Comparison of ENCODE assay signal across 7 cellular contexts in genomic region chr5:54419573-54420423, GRCh38. TPM values are rescaled to one million over a fixed set of nuclear protein-coding genes. Genes with fewer than 3 reads are reported as not detected.
A peak's percentile ranks its signal among the peaks of the same experiment; 100 is the strongest.
DNase-seq lines count a peak whose midpoint lies in the region; ATAC-seq, FAIRE-seq and TF ChIP-seq lines count a peak whose summit lies in the region.
"Not testable (repeated sequence)": the region's sequence is repeated elsewhere in the genome, so short reads cannot be mapped to it uniquely, and the experiment has no call there.

No MANE protein-coding gene starts in this region.

- FAIRE-seq in astrocyte (lab: Jason Lieb, UNC), result peak; percentile 29

- H3K4me1 ChIP-seq in astrocyte (ENCODE audit: insufficient read depth, low read length); gastroesophageal sphincter; naive thymus-derived CD4-positive, alpha-beta T cell (ENCODE audit: control insufficient read depth in 2 of 2, insufficient read depth in 2 of 2, low read length in 2 of 2): not testable (repeated sequence)

- not testable (repeated sequence) for H3K36me3 ChIP-seq in astrocyte (ENCODE audit: insufficient read depth, low read length); gastroesophageal sphincter; naive thymus-derived CD4-positive, alpha-beta T cell (ENCODE audit: control insufficient read depth in 2 of 3, insufficient read depth in 3 of 3, low read length in 3 of 3)

- not testable (repeated sequence) for H3K27ac Mint-ChIP-seq in HFFc6; astrocyte (ENCODE audit: unreplicated experiment); naive thymus-derived CD4-positive, alpha-beta T cell

- not testable (repeated sequence) for H3K9ac ChIP-seq in astrocyte (ENCODE audit: low read length)

- H3K4me3 ChIP-seq in astrocyte (ENCODE audit: insufficient read depth, low read depth, low read length); gastroesophageal sphincter; naive thymus-derived CD4-positive, alpha-beta T cell (ENCODE audit: low read length): not testable (repeated sequence)

- not testable (repeated sequence) for H3K36me3 Mint-ChIP-seq in HFFc6 (ENCODE audit: low read depth); astrocyte (ENCODE audit: low read depth, unreplicated experiment); naive thymus-derived CD4-positive, alpha-beta T cell

- H3K9me3 ChIP-seq in astrocyte (ENCODE audit: insufficient read depth, low read depth, low read length); gastroesophageal sphincter; naive thymus-derived CD4-positive, alpha-beta T cell (ENCODE audit: control insufficient read depth in 2 of 3, low read length in 3 of 3): not testable (repeated sequence)

- not testable (repeated sequence) for H3K4me3 Mint-ChIP-seq in HFFc6; astrocyte (ENCODE audit: unreplicated experiment); naive thymus-derived CD4-positive, alpha-beta T cell

- not testable (repeated sequence) for H3K27me3 ChIP-seq in astrocyte (ENCODE audit: insufficient read depth, low read length); gastroesophageal sphincter; naive thymus-derived CD4-positive, alpha-beta T cell (ENCODE audit: control insufficient read depth in 2 of 2, insufficient read depth in 2 of 2, low read length in 2 of 2)

- CTCF ChIA-PET in naive thymus-derived CD4-positive, alpha-beta T cell (lab: Charles Lee), result interaction anchor here (0.6 to 1.9 kb wide), 15 partner anchors 9 to 813 kb away, joined by 3 to 23 read pairs (median 3); no protein-coding TSS in a partner anchor

- H3K4me1 Mint-ChIP-seq in HFFc6 (ENCODE audit: low read depth) (peaks cover 33% of the 10 kb centered on the region), astrocyte (ENCODE audit: low read depth, unreplicated experiment) (peaks cover 16% of the 10 kb centered on the region)
- H3K4me1 Mint-ChIP-seq in naive thymus-derived CD4-positive, alpha-beta T cell, result not testable (repeated sequence)

- not testable (repeated sequence) for H3K79me2 ChIP-seq in astrocyte (ENCODE audit: insufficient read depth, low read length)

- peak; percentile 62 for ATAC-seq in gastroesophageal sphincter
- ATAC-seq in naive thymus-derived CD4-positive, alpha-beta T cell, result peak; percentile 68

- POLR2A ChIA-PET in naive thymus-derived CD4-positive, alpha-beta T cell (lab: Charles Lee), result interaction anchor here (0.9 kb wide), 1 partner anchor 108 kb away, joined by 5 read pairs; no protein-coding TSS in a partner anchor

- not testable (repeated sequence) for H4K20me1 ChIP-seq in astrocyte (ENCODE audit: insufficient read depth, low read length)

- H3K4me2 ChIP-seq in astrocyte (ENCODE audit: low read length), result not testable (repeated sequence)

- peak; percentile 78 for DNase-seq in ELR (ENCODE audit: low read depth)
- DNase-seq in HFFc6, result peak; percentile 60
- DNase-seq in NCI-H1417 treated with DMSO at 0.1 percent for 48 hours (lab: John Stamatoyannopoulos, UW), result peak; percentile 2
- peak; percentile 42 for DNase-seq in RPMI7951 (ENCODE audit: low read depth)
- peak; percentile 34 for DNase-seq in astrocyte (ENCODE audit: low read depth)
- DNase-seq in naive thymus-derived CD4-positive, alpha-beta T cell, result peak in 7 of 9 donors; percentile 10 to 57 (median 49)

- TF ChIP-seq EP300 in gastroesophageal sphincter (IDR thresholded peaks at IDR 0.05), result not testable (repeated sequence)

- TF ChIP-seq POLR2A in gastroesophageal sphincter (IDR thresholded peaks at IDR 0.05), result not testable (repeated sequence)

- not testable (repeated sequence) for H3K27ac ChIP-seq in astrocyte (ENCODE audit: low read depth, low read length); gastroesophageal sphincter; naive thymus-derived CD4-positive, alpha-beta T cell (ENCODE audit: low read depth, low read length)

- TF ChIP-seq CTCF in HFFc6 (IDR thresholded peaks at IDR 0.05) (peak; percentile 96), astrocyte (IDR thresholded peaks at IDR 0.05; ENCODE audit: insufficient read depth, low read depth, low read length) (peak; percentile 79), gastroesophageal sphincter (IDR thresholded peaks at IDR 0.05) (peak; percentile 75 to 83 (median 77))

- 56 to 57% methylated on average over 6 of the region's 10 CpGs for WGBS in gastroesophageal sphincter (ENCODE audit: low coverage in 1 of 2), 2 donors

- not testable (repeated sequence) for H3K9me3 Mint-ChIP-seq in HFFc6; astrocyte (ENCODE audit: unreplicated experiment); naive thymus-derived CD4-positive, alpha-beta T cell

- H3K27me3 Mint-ChIP-seq in HFFc6 (ENCODE audit: insufficient read depth); astrocyte (ENCODE audit: low read depth, unreplicated experiment): not testable (repeated sequence)
- peaks cover 4 to 21% (median 10%) of the 10 kb centered on the region in 5 donors for H3K27me3 Mint-ChIP-seq in naive thymus-derived CD4-positive, alpha-beta T cell

- H2AFZ ChIP-seq in astrocyte (ENCODE audit: low read depth, low read length), result not testable (repeated sequence)

- intact Hi-C loops in naive thymus-derived CD4-positive, alpha-beta T cell (cut with micrococcal nuclease), result loop anchor here (1.0 to 5.0 kb wide), 7 partner anchors 68 to 1472 kb away; partner anchors contain the start of gene ARL15 (in 1 of the 2)

RNA-seq across cellular contexts. Expression of gene HSPB3, which starts 35.7 kb away (rescaled TPM):
- total RNA-seq in HFFc6 (2021; fragmentation: NEBNext Ultra II Directional; extraction: Animal tissue kit (Norgen Biotek cat#: 25700)), result 1 to 10 TPM; 3.3 to 9.6 (median 7.5) TPM
- 3.1 and 3.4 TPM in 2 replicates for total RNA-seq in RPMI7951 (2014; rRNA removed; shearing (Covaris generic))
- total RNA-seq in astrocyte (not detected in 2 replicates), gastroesophageal sphincter (10 to 100 TPM in 2 of 4 donors, 1 to 10 TPM in 2; 5.9 to 90.6 (median 32.1) TPM)
- total RNA-seq in naive thymus-derived CD4-positive, alpha-beta T cell, result not detected
- not detected for polyA plus RNA-seq in naive thymus-derived CD4-positive, alpha-beta T cell

Comparison
In these comparisons a context has a peak if more than half of its experiments do, and no peak if none do; other contexts are left out.
1. DNase-seq: peak in every context shown above with its lines; median percentile 78 in ELR; 60 in HFFc6; 49 in naive thymus-derived CD4-positive, alpha-beta T cell; 42 in RPMI7951; 34 in astrocyte; 2 in NCI-H1417 treated with DMSO at 0.1 percent for 48 hours.